ENCODE assay signal across 20 cellular contexts in the genomic region with DNA sequence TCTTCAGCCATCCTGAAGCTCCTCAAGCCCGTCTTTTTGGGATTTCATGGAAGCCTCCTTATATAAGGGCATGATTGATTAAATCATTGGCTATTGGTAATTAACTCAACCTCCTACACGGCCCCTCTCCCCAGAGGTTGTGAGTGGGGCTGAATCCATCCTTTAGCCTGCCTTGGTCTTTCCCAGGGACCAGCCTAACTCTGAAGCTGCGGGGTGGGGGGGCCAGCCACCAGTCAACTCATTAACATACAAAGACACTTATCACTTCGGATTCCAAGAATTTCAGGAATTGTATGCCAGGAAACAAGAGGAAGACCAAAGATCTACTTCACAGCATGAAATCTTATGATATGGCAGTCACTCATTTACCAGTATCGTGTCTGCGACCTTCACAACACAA. TPM values are rescaled to one million over a fixed set of nuclear protein-coding genes. Genes with fewer than 3 reads are reported as not detected.
DNase-seq lines count a peak whose midpoint lies in the region; ATAC-seq and TF ChIP-seq lines count a peak whose summit lies in the region.
"Had no signal": no experiment of that assay in that cellular context is flagged by ENCODE, and none has a peak within 500 bp of the region (broad histone marks: within the 10 kb centered on the region; RNA-seq: fewer than 3 reads in every experiment).

No MANE protein-coding gene starts in this region.

- H3K4me1 ChIP-seq in ascending aorta, result peaks cover 21 to 56% of the 10 kb centered on the region in 2 donors
- H3K4me1 ChIP-seq in muscle layer of colon (ENCODE audit: insufficient read depth, low read length), result peaks cover 75% of the 10 kb centered on the region
- peaks cover 16 to 75% (median 45%) of the 10 kb centered on the region in 6 donors for H3K4me1 ChIP-seq in spleen
- H3K4me1 ChIP-seq: HAP-1 had no signal

- intact Hi-C loops in ascending aorta (cut with DNase I), result no loop called here
- intact Hi-C loops in spleen (cut with DNase I; ENCODE audit: low total_unique reads), result no loop called here

- TF ChIP-seq CTCF in ascending aorta (IDR thresholded peaks at IDR 0.05), result no peak
- TF ChIP-seq CTCF in spleen (IDR thresholded peaks at IDR 0.05 in 8 of 11, conservative IDR thresholded peaks at IDR 0.05 in 3 of 11), result no peak

- no peak for ATAC-seq in GM19328 (IDR thresholded peaks at IDR 0.05; ENCODE audit: unreplicated experiment)
- ATAC-seq: PC-3 had no signal

- H3K27ac ChIP-seq in ascending aorta (peak overlapping the region; percentile 26 to 65), muscle layer of colon (ENCODE audit: low read depth, low read length) (peak overlapping the region; percentile 4), spleen (peak overlapping the region in 6 of 8 donors; percentile 16 to 84 (median 78))
- H3K27ac ChIP-seq: BLaER1, GM23248, RWPE1 had no signal

- WGBS in spleen, 5 donors, result 51 to 66% (median 58%) methylated on average over 6 of the region's 6 CpGs

- peak overlapping the region in 1 of 2 donors; percentile 57 for H3K4me3 ChIP-seq in ascending aorta
- H3K4me3 ChIP-seq in muscle layer of colon (ENCODE audit: low read depth in 1 of 2, low read length in 2 of 2), result no peak overlapping the region
- H3K4me3 ChIP-seq in spleen, result no peak overlapping the region
- H3K4me3 ChIP-seq: BLaER1, GM23248, HAP-1 had no signal

- H3K27me3 ChIP-seq in ascending aorta (no peaks in the 10 kb centered on the region), muscle layer of colon (ENCODE audit: control insufficient read depth in 1 of 2, insufficient read depth in 2 of 2, low read length in 2 of 2) (no peaks in the 10 kb centered on the region), spleen (replicated peaks in 1 of 7) (peaks cover 0 to 31% (median 0%) of the 10 kb centered on the region in 7 donors)

- H3K9me3 ChIP-seq in ascending aorta (no peaks in the 10 kb centered on the region), muscle layer of colon (ENCODE audit: low read length) (no peaks in the 10 kb centered on the region), spleen (no peaks in the 10 kb centered on the region)
- H3K9me3 ChIP-seq: BLaER1, HAP-1 had no signal

- H3K36me3 ChIP-seq in ascending aorta (peaks cover 0 to 3% of the 10 kb centered on the region in 2 donors), muscle layer of colon (ENCODE audit: insufficient read depth, low read length) (no peaks in the 10 kb centered on the region), spleen (no peaks in the 10 kb centered on the region)
- H3K36me3 ChIP-seq: BLaER1, HAP-1 had no signal

- no peak for TF ChIP-seq POLR2A in spleen (IDR thresholded peaks at IDR 0.05)

- peak in 1 of 2 donors; percentile 53 for DNase-seq in ascending aorta (ENCODE audit: low spot score in 2 of 2)
- peak; percentile 60 for DNase-seq in dermis blood vessel endothelial cell
- no peak for DNase-seq in spleen
- DNase-seq in UCSD-AML1 (lab: John Stamatoyannopoulos, UW; ENCODE audit: unreplicated experiment), result no peak
- DNase-seq in NCI-H187 treated with DMSO at 0.1 percent for 48 hours (lab: John Stamatoyannopoulos, UW), result no peak
- DNase-seq: CD4-positive, alpha-beta memory T cell; DMS153; GDM1; GM23248; IMR-90; NCI-H1417; NCI-H187; NCI-H226; NCI-H524 treated with DMSO at 0.1 percent for 48 hours; PC-3 had no signal

- no peak overlapping the region for H3K9ac ChIP-seq in muscle layer of colon (ENCODE audit: low read length)
- H3K9ac ChIP-seq: BLaER1, GM23248 had no signal

RNA-seq across cellular contexts. Expression of a gene that starts 9.9 kb away (rescaled TPM):
- total RNA-seq in ascending aorta (756 TPM), dermis blood vessel endothelial cell (1,485 and 1,882 TPM in 2 replicates), spleen (100 to 1,000 TPM; 251 to 959 (median 365) TPM)
- 10 to 100 TPM; 37.9 to 71.7 (median 61.5) TPM for polyA plus RNA-seq in spleen
- total RNA-seq: CD4-positive, alpha-beta memory T cell had no signal
- polyA plus RNA-seq: CD4-positive, alpha-beta memory T cell had no signal

RNA-seq across cellular contexts. Expression of a gene that starts 10.1 kb away (rescaled TPM):
- total RNA-seq in ascending aorta (1,227 TPM), dermis blood vessel endothelial cell (1,112 and 1,320 TPM in 2 replicates), spleen (100 to 1,000 TPM; 296 to 712 (median 410) TPM)
- polyA plus RNA-seq in spleen, result 100 to 1,000 TPM in 1 of 3 donors, 10 to 100 TPM in 2; 52.6 to 116 (median 76.3) TPM
- total RNA-seq: CD4-positive, alpha-beta memory T cell had no signal
- polyA plus RNA-seq: CD4-positive, alpha-beta memory T cell had no signal

Comparison
In these comparisons a context has a peak if more than half of its experiments do, and no peak if none do; other contexts are left out.
1. H3K27ac ChIP-seq: peak in every context shown above with its lines; median percentile 78 in spleen; 46 in ascending aorta; 4 in muscle layer of colon.